Comparison of ENCODE assay signal across 8 cellular contexts in genomic region chr5:148805323-148806290, GRCh38. TPM values are rescaled to one million over a fixed set of nuclear protein-coding genes. Genes with fewer than 3 reads are reported as not detected.
DNase-seq lines count a peak whose midpoint lies in the region; ATAC-seq and TF ChIP-seq lines count a peak whose summit lies in the region.

No MANE protein-coding gene starts in this region.

- WGBS in gastroesophageal sphincter (ENCODE audit: low coverage in 1 of 2), 2 donors: 35 to 76% methylated on average over 3 to 5 of the region's 7 CpGs

- no peak overlapping the region for H3K4me3 ChIP-seq in gastroesophageal sphincter
- H3K4me3 ChIP-seq in CD4-positive, alpha-beta memory T cell (ENCODE audit: low read length in 2 of 2): no peak overlapping the region

- peak; percentile 33 for ATAC-seq in HG02623 (IDR thresholded peaks at IDR 0.05; ENCODE audit: unreplicated experiment)
- ATAC-seq in gastroesophageal sphincter: peak; percentile 42
- peak; percentile 28 for ATAC-seq in stimulated activated naive CD8-positive, alpha-beta T cell treated with anti-CD3 and anti-CD28 coated beads, Interleukin-15, amount 100 ng/mL, for 72 hours

- H3K4me1 Mint-ChIP-seq in stimulated activated naive CD8-positive, alpha-beta T cell treated with anti-CD3 and anti-CD28 coated beads, Interleukin-15, amount 100 ng/mL, for 72 hours: peaks cover 84% of the 10 kb centered on the region
- peaks cover 17 to 33% (median 25%) of the 10 kb centered on the region in 4 donors for H3K4me1 Mint-ChIP-seq in CD4-positive, alpha-beta memory T cell

- no peak overlapping the region for H3K27ac ChIP-seq in gastroesophageal sphincter
- no peak overlapping the region for H3K27ac ChIP-seq in CD4-positive, alpha-beta memory T cell (ENCODE audit: low read depth, low read length)

- H3K9me3 Mint-ChIP-seq in stimulated activated naive CD8-positive, alpha-beta T cell treated with anti-CD3 and anti-CD28 coated beads, Interleukin-15, amount 100 ng/mL, for 72 hours: peaks cover 0 to 8% of the 10 kb centered on the region in 2 donors
- H3K9me3 Mint-ChIP-seq in CD4-positive, alpha-beta memory T cell: peaks cover 0 to 6% (median 0%) of the 10 kb centered on the region in 8 donors

- peaks cover 0 to 17% (median 6%) of the 10 kb centered on the region in 3 donors for H3K4me1 ChIP-seq in gastroesophageal sphincter
- peaks cover 24% of the 10 kb centered on the region for H3K4me1 ChIP-seq in CD4-positive, alpha-beta memory T cell (ENCODE audit: insufficient read depth, low read length)

- TF ChIP-seq CTCF in gastroesophageal sphincter (IDR thresholded peaks at IDR 0.05): no peak

- CTCF ChIA-PET in CD4-positive, alpha-beta memory T cell (lab: Charles Lee; ENCODE audit: partially characterized antibody): interaction anchor here (1.0 to 3.9 kb wide), 6 partner anchors 16 to 152 kb away, joined by 3 to 18 read pairs (median 4); no protein-coding TSS in a partner anchor

- H3K9me3 ChIP-seq in gastroesophageal sphincter: no peaks in the 10 kb centered on the region
- H3K9me3 ChIP-seq in CD4-positive, alpha-beta memory T cell (ENCODE audit: control insufficient read depth in 1 of 2, low read length in 2 of 2): no peaks in the 10 kb centered on the region

- DNase-seq in activated T-cell treated with anti-CD3 and anti-CD28 coated beads for 48 hours (ENCODE audit: low read depth) (peak; percentile 37), NCI-H524 treated with DMSO at 0.1 percent for 48 hours (lab: John Stamatoyannopoulos, UW) (peak; percentile 18), T-helper 9 cell (no peak)
- no peak for DNase-seq in activated T-cell treated with anti-CD3 and anti-CD28 coated beads, Interleukin-2, amount 50 U/mL, for 1 hour
- peak in 1 of 2 donors; percentile 45 for DNase-seq in stimulated activated naive CD8-positive, alpha-beta T cell treated with anti-CD3 and anti-CD28 coated beads, Interleukin-15, amount 100 ng/mL, for 72 hours
- no peak for DNase-seq in CD4-positive, alpha-beta memory T cell

- POLR2A ChIA-PET in CD4-positive, alpha-beta memory T cell (lab: Charles Lee; ENCODE audit: partially characterized antibody): interaction anchor here (2.1 kb wide), 1 partner anchor 21 kb away, joined by 5 read pairs; the partner anchor contains the start of gene ADRB2

- H3K36me3 ChIP-seq in gastroesophageal sphincter: no peaks in the 10 kb centered on the region
- H3K36me3 ChIP-seq in CD4-positive, alpha-beta memory T cell (ENCODE audit: insufficient read depth, low read length): no peaks in the 10 kb centered on the region

- H3K36me3 Mint-ChIP-seq in CD4-positive, alpha-beta memory T cell: no peaks in the 10 kb centered on the region

- intact Hi-C loops in CD4-positive, alpha-beta memory T cell (cut with micrococcal nuclease): loop anchor here (5.0 kb wide), 1 partner anchor 73 kb away; no protein-coding TSS in a partner anchor

- H3K27me3 Mint-ChIP-seq in stimulated activated naive CD8-positive, alpha-beta T cell treated with anti-CD3 and anti-CD28 coated beads, Interleukin-15, amount 100 ng/mL, for 72 hours: peaks cover 13% of the 10 kb centered on the region
- peaks cover 4 to 12% of the 10 kb centered on the region in 2 donors for H3K27me3 Mint-ChIP-seq in CD4-positive, alpha-beta memory T cell

- TF ChIP-seq POLR2A in gastroesophageal sphincter (IDR thresholded peaks at IDR 0.05): no peak

- no peaks in the 10 kb centered on the region for H3K27me3 ChIP-seq in gastroesophageal sphincter
- H3K27me3 ChIP-seq in CD4-positive, alpha-beta memory T cell (ENCODE audit: insufficient read depth, low read length): no peaks in the 10 kb centered on the region

- TF ChIP-seq EP300 in gastroesophageal sphincter (IDR thresholded peaks at IDR 0.05): no peak

- no peak overlapping the region for H3K27ac Mint-ChIP-seq in stimulated activated naive CD8-positive, alpha-beta T cell treated with anti-CD3 and anti-CD28 coated beads, Interleukin-15, amount 100 ng/mL, for 72 hours
- H3K27ac Mint-ChIP-seq in CD4-positive, alpha-beta memory T cell: peak overlapping the region in 2 of 7 donors; percentile 23 to 43

- peak overlapping the region; percentile 14 to 46 for H3K4me3 Mint-ChIP-seq in stimulated activated naive CD8-positive, alpha-beta T cell treated with anti-CD3 and anti-CD28 coated beads, Interleukin-15, amount 100 ng/mL, for 72 hours
- peak overlapping the region in 1 of 8 donors; percentile 51 for H3K4me3 Mint-ChIP-seq in CD4-positive, alpha-beta memory T cell

RNA-seq across cellular contexts. Expression of gene ADRB2, which starts 20.8 kb away (rescaled TPM):
- total RNA-seq in gastroesophageal sphincter: 10 to 100 TPM in 1 of 4 donors, 1 to 10 TPM in 3; 2.8 to 11.8 (median 4.5) TPM
- 1 to 10 TPM; 5.6 to 6.1 TPM for total RNA-seq in CD4-positive, alpha-beta memory T cell
- polyA plus RNA-seq in CD4-positive, alpha-beta memory T cell: 1 to 10 TPM; 3.6 to 5.2 TPM

Comparison
In these comparisons a context has a peak if more than half of its experiments do, and no peak if none do; other contexts are left out.
1. DNase-seq: peak in activated T-cell treated with anti-CD3 and anti-CD28 coated beads for 48 hours (single experiment) and NCI-H524 treated with DMSO at 0.1 percent for 48 hours (single experiment); none in activated T-cell treated with anti-CD3 and anti-CD28 coated beads, Interleukin-2, amount 50 U/mL, for 1 hour (single experiment), T-helper 9 cell (single experiment) and CD4-positive, alpha-beta memory T cell (0 of 5).
2. Peak in every context shown above with its lines, with median percentiles within 50 percentile points of each other: ATAC-seq.